9 cellular contexts compared by ENCODE assay signal in the genomic region with DNA sequence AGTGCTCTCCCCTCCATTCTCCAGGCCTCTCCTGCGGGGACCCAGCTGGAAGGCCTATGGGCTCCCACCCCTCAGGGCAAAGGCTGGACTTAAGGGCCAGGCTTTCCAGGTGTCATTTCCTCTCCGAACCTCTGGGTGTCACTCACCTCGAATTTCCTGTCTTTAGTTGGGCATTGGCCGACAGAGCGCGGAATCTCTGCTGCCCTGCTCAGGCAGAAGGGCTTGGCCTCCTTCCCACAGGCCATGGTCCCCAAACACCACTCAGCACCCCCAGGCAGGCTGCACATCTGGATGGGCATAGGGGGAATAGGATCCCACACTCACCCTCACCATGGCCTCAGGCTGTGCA.
DNase-seq lines count a peak whose midpoint lies in the region; ATAC-seq and TF ChIP-seq lines count a peak whose summit lies in the region.
"Had no signal": no experiment of that assay in that cellular context is flagged by ENCODE, and none has a peak within 500 bp of the region (broad histone marks: within the 10 kb centered on the region; RNA-seq: fewer than 3 reads in every experiment).

No MANE protein-coding gene starts in this region.

- no peaks in the 10 kb centered on the region for H3K9me3 ChIP-seq in CD8-positive, alpha-beta T cell (ENCODE audit: low read length)
- H3K9me3 ChIP-seq in HUES64 (ENCODE audit: insufficient read depth, low read depth, low read length): no peaks in the 10 kb centered on the region

- ATAC-seq in CD8-positive, alpha-beta T cell: no peak
- ATAC-seq in naive B cell (ENCODE audit: low read depth in 2 of 2) (no peak), GM19328 (IDR thresholded peaks at IDR 0.05; ENCODE audit: unreplicated experiment) (no peak), HG02642 (IDR thresholded peaks at IDR 0.05; ENCODE audit: poor library complexity, unreplicated experiment) (no peak)

- no peaks in the 10 kb centered on the region for H3K36me3 Mint-ChIP-seq in CD8-positive, alpha-beta T cell
- no peaks in the 10 kb centered on the region for H3K36me3 Mint-ChIP-seq in naive B cell

- H3K27ac Mint-ChIP-seq in CD8-positive, alpha-beta T cell: no peak overlapping the region
- H3K27ac Mint-ChIP-seq in naive B cell: no peak overlapping the region

- H3K4me1 ChIP-seq in CD8-positive, alpha-beta T cell (ENCODE audit: insufficient read depth, low read length): peaks cover 4% of the 10 kb centered on the region
- peaks cover 17% of the 10 kb centered on the region for H3K4me1 ChIP-seq in HUES64 (ENCODE audit: insufficient read depth, low read length)

- POLR2A ChIA-PET in CD8-positive, alpha-beta T cell (lab: Charles Lee): no interaction called here

- peaks cover 8% of the 10 kb centered on the region for H3K4me1 Mint-ChIP-seq in CD8-positive, alpha-beta T cell (ENCODE audit: low read depth)
- peaks cover 5 to 12% (median 8%) of the 10 kb centered on the region in 3 donors for H3K4me1 Mint-ChIP-seq in naive B cell

- intact Hi-C loops in CD8-positive, alpha-beta T cell (cut with DNase I, micrococcal nuclease): no loop called here

- no peak for TF ChIP-seq CTCF in CD8-positive, alpha-beta T cell (IDR thresholded peaks at IDR 0.05)
- no peak for TF ChIP-seq CTCF in coronary artery (IDR thresholded peaks at IDR 0.05)

- CTCF ChIA-PET in CD8-positive, alpha-beta T cell (lab: Charles Lee): interaction anchor here (0.8 to 15.4 kb wide), 7 partner anchors 8 to 1837 kb away, joined by 3 to 358 read pairs (median 8); no protein-coding TSS in a partner anchor

- peaks cover 9% of the 10 kb centered on the region for H3K27me3 ChIP-seq in CD8-positive, alpha-beta T cell (ENCODE audit: insufficient read depth, low read length)
- no peaks in the 10 kb centered on the region for H3K27me3 ChIP-seq in HUES64 (ENCODE audit: insufficient read depth, low read length)

- WGBS in HUES64: 92% methylated on average over 6 of the region's 6 CpGs

- peaks cover 28% of the 10 kb centered on the region for H3K27me3 Mint-ChIP-seq in CD8-positive, alpha-beta T cell (ENCODE audit: low read depth)
- H3K27me3 Mint-ChIP-seq in naive B cell: peaks cover 33 to 54% (median 42%) of the 10 kb centered on the region in 3 donors

- H3K36me3 ChIP-seq in CD8-positive, alpha-beta T cell (ENCODE audit: insufficient read depth, low read length): no peaks in the 10 kb centered on the region
- no peaks in the 10 kb centered on the region for H3K36me3 ChIP-seq in HUES64 (ENCODE audit: insufficient read depth, low read length)

- H3K9me3 Mint-ChIP-seq in CD8-positive, alpha-beta T cell: no peaks in the 10 kb centered on the region
- no peaks in the 10 kb centered on the region for H3K9me3 Mint-ChIP-seq in naive B cell

- H3K4me3 Mint-ChIP-seq in CD8-positive, alpha-beta T cell: peak overlapping the region; percentile 59
- H3K4me3 Mint-ChIP-seq in naive B cell: peak overlapping the region in 6 of 8 donors; percentile 26 to 60 (median 42)

- no peak overlapping the region for H3K4me3 ChIP-seq in CD8-positive, alpha-beta T cell (ENCODE audit: low read depth, low read length)
- H3K4me3 ChIP-seq in HUES64 (ENCODE audit: low read length): peak overlapping the region; percentile 47
- peak overlapping the region; percentile 71 for H3K4me3 ChIP-seq in coronary artery

- no peak overlapping the region for H3K9ac ChIP-seq in HUES64 (ENCODE audit: low read depth, low read length)

- no peak for DNase-seq in CD8-positive, alpha-beta T cell
- DNase-seq in coronary artery (ENCODE audit: low spot score) (no peak), naive B cell (no peak), NCI-H345 (lab: John Stamatoyannopoulos, UW) (no peak), NCI-H1092 (lab: John Stamatoyannopoulos, UW) (no peak)
- DNase-seq: T-helper 9 cell had no signal

- no peak overlapping the region for H3K27ac ChIP-seq in CD8-positive, alpha-beta T cell (ENCODE audit: low read depth, low read length)
- H3K27ac ChIP-seq in HUES64 (ENCODE audit: low read depth, low read length) (no peak overlapping the region), coronary artery (no peak overlapping the region)
